ENCODE assay signal across 27 cellular contexts in the genomic region with DNA sequence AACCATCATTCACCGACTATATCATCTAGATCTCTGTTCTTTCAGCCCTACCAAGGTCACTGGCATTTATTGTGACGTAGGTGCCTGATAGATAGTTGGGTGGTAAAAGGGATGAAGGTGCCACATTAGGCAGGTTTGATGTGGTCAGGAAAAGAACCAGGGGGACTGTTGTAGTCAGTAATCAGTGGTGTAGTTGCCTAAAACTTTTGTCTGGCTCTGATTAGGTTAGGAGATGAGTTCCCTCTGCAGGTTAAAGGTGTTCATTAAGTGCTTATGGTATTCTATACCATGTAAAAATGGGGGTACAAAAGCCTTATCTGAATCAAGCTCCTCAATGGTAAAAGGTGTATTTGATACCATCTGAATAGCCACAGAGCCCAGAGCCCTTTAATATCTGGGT. TPM values are rescaled to one million over a fixed set of nuclear protein-coding genes. Genes with fewer than 3 reads are reported as not detected.
"Had no signal": no experiment of that assay in that cellular context is flagged by ENCODE, and none has a peak within 500 bp of the region (broad histone marks: within the 10 kb centered on the region; RNA-seq: fewer than 3 reads in every experiment).

No MANE protein-coding gene starts in this region.

- H3K27ac ChIP-seq: ascending aorta, breast epithelium, cardiac muscle cell, colonic mucosa, epithelial cell of prostate, esophagus squamous epithelium had no signal

- H3K27me3 ChIP-seq: ascending aorta, breast epithelium, cardiac muscle cell, colonic mucosa, esophagus squamous epithelium had no signal

- ATAC-seq: activated naive CD4-positive, alpha-beta T cell treated with anti-CD3 and anti-CD28 coated beads, Interleukin-2, amount 50 U/mL, for 72 hours; activated T-cell treated with anti-CD3 and anti-CD28 coated beads, Interleukin-2, amount 50 U/mL, for 72 hours had no signal

- H3K4me3 ChIP-seq: ascending aorta, breast epithelium, cardiac muscle cell, colonic mucosa, esophagus squamous epithelium had no signal

- H3K9me3 ChIP-seq: ascending aorta, breast epithelium, colonic mucosa, esophagus squamous epithelium had no signal

- H3K36me3 ChIP-seq: ascending aorta, breast epithelium, cardiac muscle cell, colonic mucosa, esophagus squamous epithelium had no signal

- DNase-seq: activated CD4-positive, alpha-beta memory T cell treated with anti-CD3 and anti-CD28 coated beads, Interleukin-2, amount 10 ng/mL, durations not matched to agents 7 days and 5 days; activated CD4-positive, alpha-beta T cell treated with anti-CD3 and anti-CD28 coated beads for 1 hour; activated CD4-positive, alpha-beta T cell treated with anti-CD3 and anti-CD28 coated beads for 4 hours; activated CD4-positive, alpha-beta T cell treated with anti-CD3 and anti-CD28 coated beads, Interleukin-2, amount 10 ng/mL, durations not matched to agents 7 days and 5 days; activated CD4-positive, alpha-beta T cell treated with anti-CD3 and anti-CD28 coated beads, Interleukin-2, amount 50 U/mL, for 4 hours; activated CD8-positive, alpha-beta memory T cell treated with anti-CD3 and anti-CD28 coated beads, Interleukin-2, amount 50 U/mL, for 48 hours; activated gamma-delta T cell; activated naive CD4-positive, alpha-beta T cell; activated naive CD4-positive, alpha-beta T cell treated with anti-CD3 and anti-CD28 coated beads, Interleukin-2, amount 10 ng/mL, durations not matched to agents 7 days and 5 days; activated naive CD8-positive, alpha-beta T cell treated with anti-CD3 and anti-CD28 coated beads, Interleukin-2, amount 10 ng/mL, durations not matched to agents 7 days and 5 days; activated T-cell treated with anti-CD3 and anti-CD28 coated beads for 4 hours; activated T-cell treated with anti-CD3 and anti-CD28 coated beads, Interleukin-2, amount 50 U/mL, for 24 hours; activated T-cell treated with anti-CD3 and anti-CD28 coated beads, Interleukin-2, amount 50 U/mL, for 72 hours; central memory CD4-positive, alpha-beta T cell; cerebellar nuclear complex; colonic mucosa; effector CD8-positive, alpha-beta T cell; esophagus squamous epithelium; T-helper 2 cell had no signal

- H3K4me1 ChIP-seq: ascending aorta, breast epithelium, colonic mucosa, esophagus squamous epithelium had no signal

- FAIRE-seq: endometrium, endothelial cell of umbilical vein, frontal cortex had no signal

RNA-seq across cellular contexts. Expression of a gene that starts 55.6 kb away (rescaled TPM):
- total RNA-seq: activated CD4-positive, alpha-beta memory T cell treated with anti-CD3 and anti-CD28 coated beads, Interleukin-2, amount 10 ng/mL, durations not matched to agents 7 days and 5 days; activated CD4-positive, alpha-beta T cell treated with anti-CD3 and anti-CD28 coated beads, Interleukin-2, amount 10 ng/mL, durations not matched to agents 7 days and 5 days; activated naive CD4-positive, alpha-beta T cell treated with anti-CD3 and anti-CD28 coated beads, Interleukin-2, amount 50 U/mL, for 72 hours; activated naive CD8-positive, alpha-beta T cell treated with anti-CD3 and anti-CD28 coated beads, Interleukin-2, amount 10 ng/mL, durations not matched to agents 7 days and 5 days; activated T-cell treated with anti-CD3 and anti-CD28 coated beads, Interleukin-2, amount 50 U/mL, for 72 hours had no signal
